ENCODE assay signal across 1 cellular context in genomic region chr11:63681208-63682044, GRCh38.
A peak's percentile ranks its signal among the peaks of the same experiment; 100 is the strongest.
TF ChIP-seq lines count a peak whose summit lies in the region.

TSS of gene RTN3 (plus strand) at chr11:63681500. CDS start at chr11:63681637, 137 bp downstream.

TF ChIP-seq in K562, 482 proteins besides CTCF, POLR2A, EP300 and RAD21 (continued from another document and continues in another):
- TF ChIP-seq PRDM10 (IDR thresholded peaks at IDR 0.05; ENCODE audit: partially characterized antibody): no peak
- TF ChIP-seq, protein P1, sequence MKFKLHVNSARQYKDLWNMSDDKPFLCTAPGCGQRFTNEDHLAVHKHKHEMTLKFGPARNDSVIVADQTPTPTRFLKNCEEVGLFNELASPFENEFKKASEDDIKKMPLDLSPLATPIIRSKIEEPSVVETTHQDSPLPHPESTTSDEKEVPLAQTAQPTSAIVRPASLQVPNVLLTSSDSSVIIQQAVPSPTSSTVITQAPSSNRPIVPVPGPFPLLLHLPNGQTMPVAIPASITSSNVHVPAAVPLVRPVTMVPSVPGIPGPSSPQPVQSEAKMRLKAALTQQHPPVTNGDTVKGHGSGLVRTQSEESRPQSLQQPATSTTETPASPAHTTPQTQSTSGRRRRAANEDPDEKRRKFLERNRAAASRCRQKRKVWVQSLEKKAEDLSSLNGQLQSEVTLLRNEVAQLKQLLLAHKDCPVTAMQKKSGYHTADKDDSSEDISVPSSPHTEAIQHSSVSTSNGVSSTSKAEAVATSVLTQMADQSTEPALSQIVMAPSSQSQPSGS (CRISPR knock-in tag; IDR thresholded peaks at IDR 0.05): no peak
- 0 out of 4 replicates have a peak, but pooled peaks of 1 of the 2 experiments have one; percentile 53 for TF ChIP-seq TEAD1 (CRISPR knock-in tag; IDR thresholded peaks at IDR 0.05)
- peak; percentile 76 for TF ChIP-seq SMAD4 (CRISPR knock-in tag; conservative IDR thresholded peaks at IDR 0.05)
- TF ChIP-seq CREB5 (CRISPR knock-in tag; IDR thresholded peaks at IDR 0.05): no peak
- TF ChIP-seq ZNF311 (CRISPR knock-in tag; IDR thresholded peaks at IDR 0.05): no peak
- TF ChIP-seq, protein P2, sequence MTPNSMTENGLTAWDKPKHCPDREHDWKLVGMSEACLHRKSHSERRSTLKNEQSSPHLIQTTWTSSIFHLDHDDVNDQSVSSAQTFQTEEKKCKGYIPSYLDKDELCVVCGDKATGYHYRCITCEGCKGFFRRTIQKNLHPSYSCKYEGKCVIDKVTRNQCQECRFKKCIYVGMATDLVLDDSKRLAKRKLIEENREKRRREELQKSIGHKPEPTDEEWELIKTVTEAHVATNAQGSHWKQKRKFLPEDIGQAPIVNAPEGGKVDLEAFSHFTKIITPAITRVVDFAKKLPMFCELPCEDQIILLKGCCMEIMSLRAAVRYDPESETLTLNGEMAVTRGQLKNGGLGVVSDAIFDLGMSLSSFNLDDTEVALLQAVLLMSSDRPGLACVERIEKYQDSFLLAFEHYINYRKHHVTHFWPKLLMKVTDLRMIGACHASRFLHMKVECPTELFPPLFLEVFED (CRISPR knock-in tag; conservative IDR thresholded peaks at IDR 0.05): no peak
- TF ChIP-seq U2AF1 (optimal IDR thresholded peaks at IDR 0.05; ENCODE audit: low read depth, low read length): no peak
- no peak for TF ChIP-seq HSF4 (CRISPR knock-in tag; IDR thresholded peaks at IDR 0.05; ENCODE audit: borderline replicate concordance)
- 0 out of 2 replicates have a peak, but pooled peaks have one; percentile 28 for TF ChIP-seq CBFA2T3 (IDR thresholded peaks at IDR 0.05)
- peak; percentile 81 for TF ChIP-seq ATF7 (IDR thresholded peaks at IDR 0.05)
- TF ChIP-seq, protein P3, sequence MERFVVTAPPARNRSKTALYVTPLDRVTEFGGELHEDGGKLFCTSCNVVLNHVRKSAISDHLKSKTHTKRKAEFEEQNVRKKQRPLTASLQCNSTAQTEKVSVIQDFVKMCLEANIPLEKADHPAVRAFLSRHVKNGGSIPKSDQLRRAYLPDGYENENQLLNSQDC (CRISPR knock-in tag; IDR thresholded peaks at IDR 0.05): no peak
- no peak for TF ChIP-seq DDX20 (tag; IDR thresholded peaks at IDR 0.05; ENCODE audit: low read depth)
- peak; percentile 98 for TF ChIP-seq MEIS2 (IDR thresholded peaks at IDR 0.05; ENCODE audit: partially characterized antibody)
- TF ChIP-seq ZNF197 (CRISPR knock-in tag; IDR thresholded peaks at IDR 0.05; ENCODE audit: low read depth): no peak
- no peak for TF ChIP-seq SLC30A9 (CRISPR knock-in tag; IDR thresholded peaks at IDR 0.05)
- TF ChIP-seq NEUROD1 (IDR thresholded peaks at IDR 0.05; ENCODE audit: borderline replicate concordance, low read depth, low read length, partially characterized antibody): no peak
- peak; percentile 84 to 91; a peak in 3 of 4 replicates for TF ChIP-seq MAZ (CRISPR knock-in tag; conservative IDR thresholded peaks at IDR 0.05 in 1 of 2, IDR thresholded peaks at IDR 0.05 in 1 of 2)
- TF ChIP-seq ZFPM2 (CRISPR knock-in tag; IDR thresholded peaks at IDR 0.05): no peak
- TF ChIP-seq UBTF (IDR thresholded peaks at IDR 0.05; ENCODE audit: borderline replicate concordance in 1 of 2, low read depth in 2 of 2, low read length in 2 of 2): peak; percentile 69 to 77; a peak in 2 of 4 replicates
- no peak for TF ChIP-seq PPARD (CRISPR knock-in tag; IDR thresholded peaks at IDR 0.05)
- no peak for TF ChIP-seq PYGO2 (tag; IDR thresholded peaks at IDR 0.05)
- TF ChIP-seq ZNF277 (CRISPR knock-in tag; IDR thresholded peaks at IDR 0.05; ENCODE audit: borderline replicate concordance): no peak
- no peak for TF ChIP-seq CSDE1 (IDR thresholded peaks at IDR 0.05)
- TF ChIP-seq CBX5 (IDR thresholded peaks at IDR 0.05; ENCODE audit: borderline replicate concordance, low read depth): no peak
- TF ChIP-seq, protein P4, sequence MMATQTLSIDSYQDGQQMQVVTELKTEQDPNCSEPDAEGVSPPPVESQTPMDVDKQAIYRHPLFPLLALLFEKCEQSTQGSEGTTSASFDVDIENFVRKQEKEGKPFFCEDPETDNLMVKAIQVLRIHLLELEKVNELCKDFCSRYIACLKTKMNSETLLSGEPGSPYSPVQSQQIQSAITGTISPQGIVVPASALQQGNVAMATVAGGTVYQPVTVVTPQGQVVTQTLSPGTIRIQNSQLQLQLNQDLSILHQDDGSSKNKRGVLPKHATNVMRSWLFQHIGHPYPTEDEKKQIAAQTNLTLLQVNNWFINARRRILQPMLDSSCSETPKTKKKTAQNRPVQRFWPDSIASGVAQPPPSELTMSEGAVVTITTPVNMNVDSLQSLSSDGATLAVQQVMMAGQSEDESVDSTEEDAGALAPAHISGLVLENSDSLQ (IDR thresholded peaks at IDR 0.05): peak; percentile 76
- TF ChIP-seq ZFP36 (IDR thresholded peaks at IDR 0.05; ENCODE audit: low read depth, low read length, partially characterized antibody): no peak
- TF ChIP-seq PHF20 (IDR thresholded peaks at IDR 0.05; ENCODE audit: partially characterized antibody): no peak
- TF ChIP-seq FOS (IDR thresholded peaks at IDR 0.05; ENCODE audit: extremely low read depth, insufficient read length): no peak
- no peak for TF ChIP-seq MIER1 (IDR thresholded peaks at IDR 0.05; ENCODE audit: low read depth)
- TF ChIP-seq HINFP (tag; conservative IDR thresholded peaks at IDR 0.05; ENCODE audit: low read depth): no peak
- TF ChIP-seq PHB2 (IDR thresholded peaks at IDR 0.05; ENCODE audit: low read depth): no peak
- TF ChIP-seq CCAR2 (IDR thresholded peaks at IDR 0.05; ENCODE audit: low read depth, low read length): no peak
- TF ChIP-seq, protein P5, sequence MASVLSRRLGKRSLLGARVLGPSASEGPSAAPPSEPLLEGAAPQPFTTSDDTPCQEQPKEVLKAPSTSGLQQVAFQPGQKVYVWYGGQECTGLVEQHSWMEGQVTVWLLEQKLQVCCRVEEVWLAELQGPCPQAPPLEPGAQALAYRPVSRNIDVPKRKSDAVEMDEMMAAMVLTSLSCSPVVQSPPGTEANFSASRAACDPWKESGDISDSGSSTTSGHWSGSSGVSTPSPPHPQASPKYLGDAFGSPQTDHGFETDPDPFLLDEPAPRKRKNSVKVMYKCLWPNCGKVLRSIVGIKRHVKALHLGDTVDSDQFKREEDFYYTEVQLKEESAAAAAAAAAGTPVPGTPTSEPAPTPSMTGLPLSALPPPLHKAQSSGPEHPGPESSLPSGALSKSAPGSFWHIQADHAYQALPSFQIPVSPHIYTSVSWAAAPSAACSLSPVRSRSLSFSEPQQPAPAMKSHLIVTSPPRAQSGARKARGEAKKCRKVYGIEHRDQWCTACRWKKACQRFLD (CRISPR knock-in tag; IDR thresholded peaks at IDR 0.05): no peak
- TF ChIP-seq PHTF2 (CRISPR knock-in tag; IDR thresholded peaks at IDR 0.05): no peak
- no peak for TF ChIP-seq ETV1 (tag; conservative IDR thresholded peaks at IDR 0.05; ENCODE audit: low read depth)
- no peak for TF ChIP-seq POLR3A (IDR thresholded peaks at IDR 0.05; ENCODE audit: borderline replicate concordance, extremely low read depth, insufficient read depth, insufficient read length)
- TF ChIP-seq BDP1 (IDR thresholded peaks at IDR 0.05; ENCODE audit: insufficient read depth, insufficient read length): no peak
- TF ChIP-seq ZBED1 (IDR thresholded peaks at IDR 0.05): no peak
- no peak for TF ChIP-seq TSC22D4 (tag; IDR thresholded peaks at IDR 0.05)
- no peak for TF ChIP-seq ELF1 (tag; IDR thresholded peaks at IDR 0.05)
- TF ChIP-seq ZSCAN29 (IDR thresholded peaks at IDR 0.05): 0 out of 2 replicates have a peak, but pooled peaks have one; percentile 68
